Comparison of ENCODE assay signal across 1 cellular context in the genomic region with DNA sequence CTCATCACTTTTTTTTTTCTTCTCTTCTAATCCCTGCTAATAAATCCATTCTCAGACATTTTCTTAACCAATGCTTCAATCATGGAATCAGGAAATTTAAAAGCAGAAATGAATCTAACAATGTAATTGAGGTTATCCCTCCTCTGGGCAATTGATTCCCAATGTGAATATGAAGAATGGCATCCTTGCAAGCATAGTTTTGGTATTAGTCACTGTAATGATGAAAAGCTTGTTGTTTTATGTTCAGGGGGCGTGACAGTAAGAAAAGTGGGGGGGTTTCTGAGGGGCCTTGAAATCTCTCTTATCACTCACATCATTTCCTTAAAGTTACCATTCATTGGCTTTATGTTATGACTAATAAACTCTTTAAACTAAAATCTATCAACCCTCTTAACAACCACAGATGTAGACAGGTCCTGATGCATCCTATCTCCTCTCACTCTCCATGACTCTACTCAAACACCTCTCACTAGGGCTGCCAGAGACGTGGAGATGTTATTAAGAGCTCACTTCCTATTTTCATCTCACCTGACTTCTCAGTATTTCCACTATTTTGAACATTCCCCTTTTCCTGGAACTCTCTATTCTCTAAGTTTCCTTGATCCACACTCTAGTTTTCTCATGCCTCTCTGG.
TF ChIP-seq lines count a peak whose summit lies in the region.

No MANE protein-coding gene starts in this region.

TF ChIP-seq in WTC11, 78 proteins besides CTCF, POLR2A, EP300 and RAD21 (continued from another document):
- TF ChIP-seq, protein P1, sequence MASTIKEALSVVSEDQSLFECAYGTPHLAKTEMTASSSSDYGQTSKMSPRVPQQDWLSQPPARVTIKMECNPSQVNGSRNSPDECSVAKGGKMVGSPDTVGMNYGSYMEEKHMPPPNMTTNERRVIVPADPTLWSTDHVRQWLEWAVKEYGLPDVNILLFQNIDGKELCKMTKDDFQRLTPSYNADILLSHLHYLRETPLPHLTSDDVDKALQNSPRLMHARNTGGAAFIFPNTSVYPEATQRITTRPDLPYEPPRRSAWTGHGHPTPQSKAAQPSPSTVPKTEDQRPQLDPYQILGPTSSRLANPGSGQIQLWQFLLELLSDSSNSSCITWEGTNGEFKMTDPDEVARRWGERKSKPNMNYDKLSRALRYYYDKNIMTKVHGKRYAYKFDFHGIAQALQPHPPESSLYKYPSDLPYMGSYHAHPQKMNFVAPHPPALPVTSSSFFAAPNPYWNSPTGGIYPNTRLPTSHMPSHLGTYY (CRISPR knock-in tag; IDR thresholded peaks at IDR 0.05): no peak
- TF ChIP-seq ZNF396 (CRISPR knock-in tag; IDR thresholded peaks at IDR 0.05; ENCODE audit: borderline replicate concordance): no peak
- TF ChIP-seq, protein P2, sequence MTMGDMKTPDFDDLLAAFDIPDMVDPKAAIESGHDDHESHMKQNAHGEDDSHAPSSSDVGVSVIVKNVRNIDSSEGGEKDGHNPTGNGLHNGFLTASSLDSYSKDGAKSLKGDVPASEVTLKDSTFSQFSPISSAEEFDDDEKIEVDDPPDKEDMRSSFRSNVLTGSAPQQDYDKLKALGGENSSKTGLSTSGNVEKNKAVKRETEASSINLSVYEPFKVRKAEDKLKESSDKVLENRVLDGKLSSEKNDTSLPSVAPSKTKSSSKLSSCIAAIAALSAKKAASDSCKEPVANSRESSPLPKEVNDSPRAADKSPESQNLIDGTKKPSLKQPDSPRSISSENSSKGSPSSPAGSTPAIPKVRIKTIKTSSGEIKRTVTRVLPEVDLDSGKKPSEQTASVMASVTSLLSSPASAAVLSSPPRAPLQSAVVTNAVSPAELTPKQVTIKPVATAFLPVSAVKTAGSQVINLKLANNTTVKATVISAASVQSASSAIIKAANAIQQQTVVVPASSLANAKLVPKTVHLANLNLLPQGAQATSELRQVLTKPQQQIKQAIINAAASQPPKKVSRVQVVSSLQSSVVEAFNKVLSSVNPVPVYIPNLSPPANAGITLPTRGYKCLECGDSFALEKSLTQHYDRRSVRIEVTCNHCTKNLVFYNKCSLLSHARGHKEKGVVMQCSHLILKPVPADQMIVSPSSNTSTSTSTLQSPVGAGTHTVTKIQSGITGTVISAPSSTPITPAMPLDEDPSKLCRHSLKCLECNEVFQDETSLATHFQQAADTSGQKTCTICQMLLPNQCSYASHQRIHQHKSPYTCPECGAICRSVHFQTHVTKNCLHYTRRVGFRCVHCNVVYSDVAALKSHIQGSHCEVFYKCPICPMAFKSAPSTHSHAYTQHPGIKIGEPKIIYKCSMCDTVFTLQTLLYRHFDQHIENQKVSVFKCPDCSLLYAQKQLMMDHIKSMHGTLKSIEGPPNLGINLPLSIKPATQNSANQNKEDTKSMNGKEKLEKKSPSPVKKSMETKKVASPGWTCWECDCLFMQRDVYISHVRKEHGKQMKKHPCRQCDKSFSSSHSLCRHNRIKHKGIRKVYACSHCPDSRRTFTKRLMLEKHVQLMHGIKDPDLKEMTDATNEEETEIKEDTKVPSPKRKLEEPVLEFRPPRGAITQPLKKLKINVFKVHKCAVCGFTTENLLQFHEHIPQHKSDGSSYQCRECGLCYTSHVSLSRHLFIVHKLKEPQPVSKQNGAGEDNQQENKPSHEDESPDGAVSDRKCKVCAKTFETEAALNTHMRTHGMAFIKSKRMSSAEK (CRISPR knock-in tag; IDR thresholded peaks at IDR 0.05; ENCODE audit: borderline replicate concordance): no peak
- TF ChIP-seq SP1 (CRISPR knock-in tag; conservative IDR thresholded peaks at IDR 0.05): no peak
- TF ChIP-seq SMAD3 (CRISPR knock-in tag; IDR thresholded peaks at IDR 0.05; ENCODE audit: borderline replicate concordance): no peak
TF ChIP-seq in WTC11: peak in this region for 0.
